ENCODE assay signal across 8 cellular contexts in genomic region chr3:52456169-52456799, GRCh38. TPM values are rescaled to one million over a fixed set of nuclear protein-coding genes. Genes with fewer than 3 reads are reported as not detected.
A peak's percentile ranks its signal among the peaks of the same experiment; 100 is the strongest.
DNase-seq lines count a peak whose midpoint lies in the region; ATAC-seq and TF ChIP-seq lines count a peak whose summit lies in the region.

No MANE protein-coding gene starts in this region.

- intact Hi-C loops in activated naive CD4-positive, alpha-beta T cell treated with anti-CD3 and anti-CD28 coated beads for 36 hours (cut with micrococcal nuclease), result loop anchor here (5.0 kb wide), 2 partner anchors 316 to 459 kb away; partner anchors contain the start of genes NEK4 and RPL29
- intact Hi-C loops in activated T-helper 2 cell treated with anti-CD3 and anti-CD28 coated beads, Interferon-gamma antibody, Interleukin-2, Interleukin-4, amounts not matched to agents 10 μg/mL and 5 μg/mL and 100 μg/mL, durations not matched to agents 14 hours and 24 hours and 36 hours (cut with micrococcal nuclease), result loop anchor here (10.0 kb wide), 1 partner anchor 229 kb away; the partner anchor contains the start of genes GNL3 and PBRM1

- H3K27ac Mint-ChIP-seq in activated naive CD4-positive, alpha-beta T cell treated with anti-CD3 and anti-CD28 coated beads for 36 hours, result peak overlapping the region; percentile 90
- H3K27ac Mint-ChIP-seq in activated T-helper 2 cell treated with anti-CD3 and anti-CD28 coated beads, Interferon-gamma antibody, Interleukin-2, Interleukin-4, amounts not matched to agents 10 μg/mL and 5 μg/mL and 100 μg/mL, durations not matched to agents 14 hours and 24 hours and 36 hours, result peak overlapping the region; percentile 92

- no peaks in the 10 kb centered on the region for H3K9me3 Mint-ChIP-seq in activated naive CD4-positive, alpha-beta T cell treated with anti-CD3 and anti-CD28 coated beads for 36 hours
- H3K9me3 Mint-ChIP-seq in activated T-helper 2 cell treated with anti-CD3 and anti-CD28 coated beads, Interferon-gamma antibody, Interleukin-2, Interleukin-4, amounts not matched to agents 10 μg/mL and 5 μg/mL and 100 μg/mL, durations not matched to agents 14 hours and 24 hours and 36 hours, result no peaks in the 10 kb centered on the region

- H3K27me3 Mint-ChIP-seq in activated naive CD4-positive, alpha-beta T cell treated with anti-CD3 and anti-CD28 coated beads for 36 hours (ENCODE audit: low read depth), result no peaks in the 10 kb centered on the region
- no peaks in the 10 kb centered on the region for H3K27me3 Mint-ChIP-seq in activated T-helper 2 cell treated with anti-CD3 and anti-CD28 coated beads, Interferon-gamma antibody, Interleukin-2, Interleukin-4, amounts not matched to agents 10 μg/mL and 5 μg/mL and 100 μg/mL, durations not matched to agents 14 hours and 24 hours and 36 hours (ENCODE audit: low read depth)

- no peak for ATAC-seq in HG02973 (IDR thresholded peaks at IDR 0.05; ENCODE audit: unreplicated experiment)

- peaks cover 35% of the 10 kb centered on the region for H3K4me1 ChIP-seq in cardiac muscle cell (ENCODE audit: low read depth)

- peaks cover 36% of the 10 kb centered on the region for H3K4me1 Mint-ChIP-seq in activated naive CD4-positive, alpha-beta T cell treated with anti-CD3 and anti-CD28 coated beads for 36 hours (ENCODE audit: low read depth)
- peaks cover 27% of the 10 kb centered on the region for H3K4me1 Mint-ChIP-seq in activated T-helper 2 cell treated with anti-CD3 and anti-CD28 coated beads, Interferon-gamma antibody, Interleukin-2, Interleukin-4, amounts not matched to agents 10 μg/mL and 5 μg/mL and 100 μg/mL, durations not matched to agents 14 hours and 24 hours and 36 hours (ENCODE audit: low read depth)

- peak overlapping the region; percentile 99 for H3K27ac ChIP-seq in cardiac muscle cell

- CTCF ChIA-PET in activated naive CD4-positive, alpha-beta T cell treated with anti-CD3 and anti-CD28 coated beads for 36 hours (lab: Charles Lee), result interaction anchor here (1.2 to 6.3 kb wide), 2 partner anchors 9 to 16 kb away, joined by 4 to 34 read pairs; no protein-coding TSS in a partner anchor

- no peak for DNase-seq in activated naive CD4-positive, alpha-beta T cell treated with anti-CD3 and anti-CD28 coated beads for 36 hours
- DNase-seq in activated naive CD4-positive, alpha-beta T cell treated with anti-CD3 and anti-CD28 coated beads, Interleukin-2, amount 50 U/mL, for 16 hours, result no peak
- DNase-seq in activated T-helper 2 cell treated with anti-CD3 and anti-CD28 coated beads, Interferon-gamma antibody, Interleukin-2, Interleukin-4, amounts not matched to agents 10 μg/mL and 5 μg/mL and 100 μg/mL, durations not matched to agents 14 hours and 24 hours and 36 hours (ENCODE audit: low spot score), result no peak
- DNase-seq in cardiac muscle cell (ENCODE audit: low read depth in 1 of 2, low spot score in 1 of 2) (peak in 1 of 2 donors; percentile 70), putamen (ENCODE audit: low spot score) (peak; percentile 12), SW 1271 (lab: John Stamatoyannopoulos, UW) (no peak)
- DNase-seq in stimulated activated naive CD4-positive, alpha-beta T cell treated with Interleukin-2 at 50 U/mL for 16 hours (lab: John Stamatoyannopoulos, UW), result no peak

- H3K27me3 ChIP-seq in cardiac muscle cell, result no peaks in the 10 kb centered on the region

- peak overlapping the region; percentile 87 for H3K4me3 ChIP-seq in cardiac muscle cell

- no peak for TF ChIP-seq CTCF in cardiac muscle cell (IDR thresholded peaks at IDR 0.05; ENCODE audit: low read depth, low read length)

- peak overlapping the region; percentile 94 for H3K4me3 Mint-ChIP-seq in activated naive CD4-positive, alpha-beta T cell treated with anti-CD3 and anti-CD28 coated beads for 36 hours
- H3K4me3 Mint-ChIP-seq in activated T-helper 2 cell treated with anti-CD3 and anti-CD28 coated beads, Interferon-gamma antibody, Interleukin-2, Interleukin-4, amounts not matched to agents 10 μg/mL and 5 μg/mL and 100 μg/mL, durations not matched to agents 14 hours and 24 hours and 36 hours (ENCODE audit: low read depth), result peak overlapping the region; percentile 94

- H3K9me3 ChIP-seq in cardiac muscle cell (ENCODE audit: low read depth), result no peaks in the 10 kb centered on the region

- peaks cover 18% of the 10 kb centered on the region for H3K36me3 Mint-ChIP-seq in activated naive CD4-positive, alpha-beta T cell treated with anti-CD3 and anti-CD28 coated beads for 36 hours (ENCODE audit: low read depth)
- H3K36me3 Mint-ChIP-seq in activated T-helper 2 cell treated with anti-CD3 and anti-CD28 coated beads, Interferon-gamma antibody, Interleukin-2, Interleukin-4, amounts not matched to agents 10 μg/mL and 5 μg/mL and 100 μg/mL, durations not matched to agents 14 hours and 24 hours and 36 hours (ENCODE audit: low read depth), result peaks cover 26% of the 10 kb centered on the region

- peaks cover 45% of the 10 kb centered on the region for H3K36me3 ChIP-seq in cardiac muscle cell

RNA-seq across cellular contexts. Expression of gene NISCH, which starts 0.9 kb away (rescaled TPM):
- 10 to 100 TPM; 50.4 to 52.5 TPM for total RNA-seq in activated naive CD4-positive, alpha-beta T cell treated with anti-CD3 and anti-CD28 coated beads for 36 hours
- 70.0 and 73.4 TPM in 2 replicates for total RNA-seq in activated T-helper 2 cell treated with anti-CD3 and anti-CD28 coated beads, Interferon-gamma antibody, Interleukin-2, Interleukin-4, amounts not matched to agents 10 μg/mL and 5 μg/mL and 100 μg/mL, durations not matched to agents 14 hours and 24 hours and 36 hours
- 131 and 205 TPM in 2 replicates for total RNA-seq in cardiac muscle cell
- polyA plus RNA-seq in cardiac muscle cell, result 80.8 and 108 TPM in 2 replicates

RNA-seq across cellular contexts. Expression of gene TNNC1, which starts 2.4 kb away (rescaled TPM):
- total RNA-seq in activated naive CD4-positive, alpha-beta T cell treated with anti-CD3 and anti-CD28 coated beads for 36 hours, result 1 to 10 TPM; 7.2 to 7.6 TPM
- total RNA-seq in activated T-helper 2 cell treated with anti-CD3 and anti-CD28 coated beads, Interferon-gamma antibody, Interleukin-2, Interleukin-4, amounts not matched to agents 10 μg/mL and 5 μg/mL and 100 μg/mL, durations not matched to agents 14 hours and 24 hours and 36 hours, result 0.34 and 0.46 TPM in 2 replicates
- 1,875 and 4,623 TPM in 2 replicates for total RNA-seq in cardiac muscle cell
- polyA plus RNA-seq in cardiac muscle cell, result 1,312 and 3,313 TPM in 2 replicates

RNA-seq across cellular contexts. Expression of gene SEMA3G, which starts 11.4 kb away (rescaled TPM):
- total RNA-seq in activated naive CD4-positive, alpha-beta T cell treated with anti-CD3 and anti-CD28 coated beads for 36 hours, result not detected
- total RNA-seq in activated T-helper 2 cell treated with anti-CD3 and anti-CD28 coated beads, Interferon-gamma antibody, Interleukin-2, Interleukin-4, amounts not matched to agents 10 μg/mL and 5 μg/mL and 100 μg/mL, durations not matched to agents 14 hours and 24 hours and 36 hours, result 0.30 and 0.32 TPM in 2 replicates
- total RNA-seq in cardiac muscle cell, result 6.5 and 13.6 TPM in 2 replicates
- polyA plus RNA-seq in cardiac muscle cell, result 3.2 and 3.4 TPM in 2 replicates

RNA-seq across cellular contexts. Expression of gene STAB1, which starts 38.9 kb away (rescaled TPM):
- under 1 TPM; 0.10 to 0.17 TPM for total RNA-seq in activated naive CD4-positive, alpha-beta T cell treated with anti-CD3 and anti-CD28 coated beads for 36 hours
- total RNA-seq in activated T-helper 2 cell treated with anti-CD3 and anti-CD28 coated beads, Interferon-gamma antibody, Interleukin-2, Interleukin-4, amounts not matched to agents 10 μg/mL and 5 μg/mL and 100 μg/mL, durations not matched to agents 14 hours and 24 hours and 36 hours, result 0.07 TPM in 1 of 2 replicates, not detected in the other
- total RNA-seq in cardiac muscle cell, result 0.81 and 2.2 TPM in 2 replicates
- 0.91 TPM in 1 of 2 replicates, not detected in the other for polyA plus RNA-seq in cardiac muscle cell

RNA-seq across cellular contexts. Expression of gene PHF7, which starts 45.8 kb away (rescaled TPM):
- 10 to 100 TPM; 22.5 to 24.8 TPM for total RNA-seq in activated naive CD4-positive, alpha-beta T cell treated with anti-CD3 and anti-CD28 coated beads for 36 hours
- 11.5 and 12.5 TPM in 2 replicates for total RNA-seq in activated T-helper 2 cell treated with anti-CD3 and anti-CD28 coated beads, Interferon-gamma antibody, Interleukin-2, Interleukin-4, amounts not matched to agents 10 μg/mL and 5 μg/mL and 100 μg/mL, durations not matched to agents 14 hours and 24 hours and 36 hours
- total RNA-seq in cardiac muscle cell, result 14.2 and 22.9 TPM in 2 replicates
- polyA plus RNA-seq in cardiac muscle cell, result 24.3 and 47.8 TPM in 2 replicates

Comparison
In these comparisons a context has a peak if more than half of its experiments do, and no peak if none do; other contexts are left out.
1. RNA of gene TNNC1, which starts 2.4 kb away (total RNA-seq): 1,875 to 4,623 TPM in cardiac muscle cell; 7.2 to 7.6 TPM in activated naive CD4-positive, alpha-beta T cell treated with anti-CD3 and anti-CD28 coated beads for 36 hours and 0.34 to 0.46 TPM in activated T-helper 2 cell treated with anti-CD3 and anti-CD28 coated beads, Interferon-gamma antibody, Interleukin-2, Interleukin-4, amounts not matched to agents 10 μg/mL and 5 μg/mL and 100 μg/mL, durations not matched to agents 14 hours and 24 hours and 36 hours; every median in the first group is over 100 times any median in the second.